Comparison of ENCODE assay signal across 10 cellular contexts in genomic region chr6:30688569-30688968, GRCh38. TPM values are rescaled to one million over a fixed set of nuclear protein-coding genes. Genes with fewer than 3 reads are reported as not detected.
A peak's percentile ranks its signal among the peaks of the same experiment; 100 is the strongest.
DNase-seq lines count a peak whose midpoint lies in the region; ATAC-seq, FAIRE-seq and TF ChIP-seq lines count a peak whose summit lies in the region.
"Had no signal": no experiment of that assay in that cellular context is flagged by ENCODE, and none has a peak within 500 bp of the region (broad histone marks: within the 10 kb centered on the region; RNA-seq: fewer than 3 reads in every experiment).

No MANE protein-coding gene starts in this region.

- TF ChIP-seq EP300 in SK-N-SH (IDR thresholded peaks at IDR 0.05; ENCODE audit: borderline replicate concordance in 1 of 2, low read depth in 1 of 2, low read length in 1 of 2), result no peak

- H3K9me3 Mint-ChIP-seq in stimulated activated naive CD8-positive, alpha-beta T cell treated with anti-CD3 and anti-CD28 coated beads, Interleukin-15, amount 100 ng/mL, for 72 hours, result no peaks in the 10 kb centered on the region

- peaks cover 69% of the 10 kb centered on the region for H3K79me2 ChIP-seq in SK-N-SH (ENCODE audit: insufficient read depth)

- H3K4me3 ChIP-seq in SK-N-SH (ENCODE audit: low read depth in 2 of 2, low read length in 1 of 2), result peak overlapping the region in 1 of 2 experiments; percentile 74; a peak in 2 of 4 replicates
- H3K4me3 ChIP-seq in WERI-Rb-1 (ENCODE audit: low read depth, low read length), result no peak overlapping the region; the same call in 1 of the 2 replicates

- H3K4me3 Mint-ChIP-seq in stimulated activated naive CD8-positive, alpha-beta T cell treated with anti-CD3 and anti-CD28 coated beads, Interleukin-15, amount 100 ng/mL, for 72 hours, result peak overlapping the region; percentile 86 to 94

- peak overlapping the region; percentile 98 for H3K4me2 ChIP-seq in SK-N-SH

- 96% methylated on average over 9 of the region's 9 CpGs for WGBS in SK-N-SH (ENCODE audit: low lambda C conversion rate)

- no peak for ATAC-seq in SK-N-SH treated with all-trans-retinoic acid at 6 μM for 48 hours
- ATAC-seq in stimulated activated naive CD8-positive, alpha-beta T cell treated with anti-CD3 and anti-CD28 coated beads, Interleukin-15, amount 100 ng/mL, for 72 hours, result no peak
- ATAC-seq in GM19328 (IDR thresholded peaks at IDR 0.05; ENCODE audit: unreplicated experiment), result no peak
- ATAC-seq in HG03175 (IDR thresholded peaks at IDR 0.05; ENCODE audit: unreplicated experiment), result no peak

- no peak for FAIRE-seq in urothelium cell line (lab: Jason Lieb, UNC)
- FAIRE-seq: A204.1 had no signal

- H2AFZ ChIP-seq in SK-N-SH (ENCODE audit: low read depth), result no peak overlapping the region

- DNase-seq in SK-N-SH, result no peak
- no peak for DNase-seq in WERI-Rb-1
- DNase-seq in germinal center (ENCODE audit: low spot score), result peak; percentile 52
- no peak for DNase-seq in stimulated activated naive CD8-positive, alpha-beta T cell treated with anti-CD3 and anti-CD28 coated beads, Interleukin-15, amount 100 ng/mL, for 72 hours
- DNase-seq in urothelium cell line (ENCODE audit: low spot score), result no peak

- peaks cover 46% of the 10 kb centered on the region for H3K4me1 Mint-ChIP-seq in stimulated activated naive CD8-positive, alpha-beta T cell treated with anti-CD3 and anti-CD28 coated beads, Interleukin-15, amount 100 ng/mL, for 72 hours

- CTCF ChIA-PET in SK-N-SH (lab: Yijun Ruan, JAX), result interaction anchor here (1.0 to 29.8 kb wide), 5 partner anchors 8 to 34 kb away, joined by 3 to 838 read pairs (median 5); partner anchors contain the start of genes DHX16, FLOT1, MDC1 and TUBB

- H3K27me3 Mint-ChIP-seq in stimulated activated naive CD8-positive, alpha-beta T cell treated with anti-CD3 and anti-CD28 coated beads, Interleukin-15, amount 100 ng/mL, for 72 hours, result no peaks in the 10 kb centered on the region

- no peaks in the 10 kb centered on the region; the same call in 1 of the 2 replicates for H4K20me1 ChIP-seq in SK-N-SH (ENCODE audit: insufficient read depth)

- POLR2A ChIA-PET in SK-N-SH (lab: Yijun Ruan, JAX), result interaction anchor here (1.0 to 1.9 kb wide), 2 partner anchors 71 to 74 kb away, joined by 4 to 7 read pairs; partner anchors contain the start of gene MRPS18B

- H3K27me3 ChIP-seq in SK-N-SH (ENCODE audit: insufficient read depth), result no peaks in the 10 kb centered on the region
- H3K27me3 ChIP-seq in WERI-Rb-1 (ENCODE audit: insufficient read depth, low read depth, severe bottlenecking), result no peaks in the 10 kb centered on the region
- H3K27me3 ChIP-seq: ovary had no signal

- no peak overlapping the region for H3K27ac Mint-ChIP-seq in stimulated activated naive CD8-positive, alpha-beta T cell treated with anti-CD3 and anti-CD28 coated beads, Interleukin-15, amount 100 ng/mL, for 72 hours

- peaks cover 0 to 5% of the 10 kb centered on the region in 2 experiments for H3K36me3 ChIP-seq in SK-N-SH (replicated peaks in 1 of 2; ENCODE audit: control insufficient read depth in 1 of 2, insufficient read depth in 2 of 2, low read length in 1 of 2)
- peaks cover 36% of the 10 kb centered on the region for H3K36me3 ChIP-seq in WERI-Rb-1
- H3K36me3 ChIP-seq: ovary had no signal

- TF ChIP-seq CTCF in SK-N-SH (IDR thresholded peaks at IDR 0.05), result no peak
- TF ChIP-seq CTCF in WERI-Rb-1 (IDR thresholded peaks at IDR 0.05; ENCODE audit: low read depth, low read length), result no peak

- H3K4me1 ChIP-seq in SK-N-SH (ENCODE audit: control insufficient read depth in 1 of 2, insufficient read depth in 2 of 2, low read depth in 1 of 2, low read length in 1 of 2), result peaks cover 17 to 53% of the 10 kb centered on the region in 2 experiments; a peak in 2 of 4 replicates

- peaks cover 2% of the 10 kb centered on the region for H3F3A ChIP-seq in SK-N-SH (replicated peaks; ENCODE audit: insufficient read depth)

- H3K9me3 ChIP-seq in SK-N-SH (no peaks in the 10 kb centered on the region), WERI-Rb-1 (ENCODE audit: severe bottlenecking) (no peaks in the 10 kb centered on the region)
- H3K9me3 ChIP-seq: ovary had no signal

- no peak for TF ChIP-seq RAD21 in SK-N-SH (IDR thresholded peaks at IDR 0.05; ENCODE audit: low read length)

- no peaks in the 10 kb centered on the region for H3K9me2 ChIP-seq in SK-N-SH

- peak overlapping the region; percentile 97; the same call in 1 of the 2 replicates for H3K9ac ChIP-seq in SK-N-SH

- H3K27ac ChIP-seq in SK-N-SH (ENCODE audit: low read depth in 2 of 2, low read length in 1 of 2) (peak overlapping the region in 1 of 2 experiments; percentile 97; a peak in 3 of 4 replicates), WERI-Rb-1 (peak overlapping the region; percentile 98)

TF ChIP-seq in SK-N-SH, 30 proteins besides CTCF, POLR2A, EP300 and RAD21 (continues in another document):
- no peak for TF ChIP-seq ZBTB33 (IDR thresholded peaks at IDR 0.05; ENCODE audit: borderline replicate concordance, low read depth)
- no peak for TF ChIP-seq GABPA (IDR thresholded peaks at IDR 0.05; ENCODE audit: low read depth)
- no peak for TF ChIP-seq POLR2AphosphoS5 (IDR thresholded peaks at IDR 0.05; ENCODE audit: low read depth, low read length)
- TF ChIP-seq YY1 (IDR thresholded peaks at IDR 0.05; ENCODE audit: low read depth), result no peak
- no peak for TF ChIP-seq NRF1 (IDR thresholded peaks at IDR 0.05; ENCODE audit: low read depth, low read length)

TF ChIP-seq in SK-N-SH treated with all-trans-retinoic acid at 6 μM for 48 hours, 23 proteins besides CTCF, POLR2A, EP300 and RAD21:
- TF ChIP-seq PATZ1 (CRISPR knock-in tag; IDR thresholded peaks at IDR 0.05; ENCODE audit: borderline replicate concordance) (no peak), TCF4 (CRISPR knock-in tag; IDR thresholded peaks at IDR 0.05; ENCODE audit: borderline replicate concordance) (no peak), ESRRG (CRISPR knock-in tag; IDR thresholded peaks at IDR 0.05) (no peak), PPARA (CRISPR knock-in tag; IDR thresholded peaks at IDR 0.05; ENCODE audit: borderline replicate concordance) (no peak), BACH2 (CRISPR knock-in tag; IDR thresholded peaks at IDR 0.05; ENCODE audit: borderline replicate concordance) (no peak), ZNF565 (CRISPR knock-in tag; conservative IDR thresholded peaks at IDR 0.05; ENCODE audit: low read depth) (no peak), CSDC2 (CRISPR knock-in tag; IDR thresholded peaks at IDR 0.05) (no peak), OSR1 (CRISPR knock-in tag; IDR thresholded peaks at IDR 0.05) (no peak)

RNA-seq across cellular contexts. Expression of gene PPP1R18, which starts 2.1 kb away (rescaled TPM):
- polyA plus RNA-seq in SK-N-SH (2012; rRNA removed), result 57.3 and 73.2 TPM in 2 replicates
- 51.8 and 65.1 TPM in 2 replicates for polyA plus RNA-seq in SK-N-SH (2012; cell fraction: cytosol; rRNA removed)
- 60.7 and 86.1 TPM in 2 replicates for polyA plus RNA-seq in SK-N-SH (2012; cell fraction: nucleus; rRNA removed)

RNA-seq across cellular contexts. Expression of gene NRM, which starts 2.2 kb away (rescaled TPM):
- 19.7 and 26.8 TPM in 2 replicates for polyA plus RNA-seq in SK-N-SH (2012; rRNA removed)
- 11.9 and 19.3 TPM in 2 replicates for polyA plus RNA-seq in SK-N-SH (2012; cell fraction: cytosol; rRNA removed)
- 15.7 and 18.5 TPM in 2 replicates for polyA plus RNA-seq in SK-N-SH (2012; cell fraction: nucleus; rRNA removed)

RNA-seq across cellular contexts. Expression of gene DHX16, which starts 15.8 kb away (rescaled TPM):
- 59.8 and 63.3 TPM in 2 replicates for polyA plus RNA-seq in SK-N-SH (2012; rRNA removed)
- 41.4 and 42.7 TPM in 2 replicates for polyA plus RNA-seq in SK-N-SH (2012; cell fraction: cytosol; rRNA removed)
- polyA plus RNA-seq in SK-N-SH (2012; cell fraction: nucleus; rRNA removed), result 163 and 170 TPM in 2 replicates

RNA-seq across cellular contexts. Expression of gene MDC1, which starts 28.5 kb away (rescaled TPM):
- polyA plus RNA-seq in SK-N-SH (2012; rRNA removed), result 5.9 and 10.4 TPM in 2 replicates
- polyA plus RNA-seq in SK-N-SH (2012; cell fraction: cytosol; rRNA removed), result 4.0 and 5.9 TPM in 2 replicates
- 31.1 and 38.0 TPM in 2 replicates for polyA plus RNA-seq in SK-N-SH (2012; cell fraction: nucleus; rRNA removed)

RNA-seq across cellular contexts. Expression of gene TUBB, which starts 31.6 kb away (rescaled TPM):
- 1,037 and 1,093 TPM in 2 replicates for polyA plus RNA-seq in SK-N-SH (2012; rRNA removed)
- 629 and 839 TPM in 2 replicates for polyA plus RNA-seq in SK-N-SH (2012; cell fraction: cytosol; rRNA removed)
- 576 and 657 TPM in 2 replicates for polyA plus RNA-seq in SK-N-SH (2012; cell fraction: nucleus; rRNA removed)
